In the genomic region with DNA sequence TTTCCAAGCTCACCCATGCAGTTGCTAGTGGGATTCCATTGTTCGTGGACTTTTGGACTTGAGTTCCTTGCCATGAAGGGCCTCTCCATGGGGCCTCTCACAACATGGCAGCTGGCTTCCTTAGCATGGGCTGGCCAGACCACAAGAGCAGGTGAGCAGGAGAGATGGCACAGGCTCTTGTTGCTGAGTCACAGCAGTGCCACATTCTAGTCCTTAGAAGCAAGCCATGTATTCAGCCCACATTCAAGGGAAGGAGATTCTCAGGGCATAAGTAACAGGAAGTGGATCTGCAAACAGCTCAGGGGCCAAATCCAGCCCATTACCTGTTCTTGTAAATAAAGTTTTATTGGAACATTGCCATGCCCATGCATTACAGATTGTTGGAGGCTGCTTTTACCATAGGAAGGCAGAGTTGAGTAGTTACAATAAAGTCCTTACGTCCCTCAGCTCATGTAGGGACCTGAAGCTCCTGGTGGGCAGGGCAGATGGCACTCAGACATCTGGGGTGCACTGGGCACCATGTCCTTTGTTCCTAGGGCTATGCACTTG, we compare ENCODE assay signal across 22 cellular contexts.
DNase-seq lines count a peak whose midpoint lies in the region; ATAC-seq and TF ChIP-seq lines count a peak whose summit lies in the region.
"Had no signal": no experiment of that assay in that cellular context is flagged by ENCODE, and none has a peak within 500 bp of the region (broad histone marks: within the 10 kb centered on the region; RNA-seq: fewer than 3 reads in every experiment).

No MANE protein-coding gene starts in this region.

- peak; percentile 66 for DNase-seq in H4 (ENCODE audit: low spot score)
- DNase-seq in PC-3: peak; percentile 19
- DNase-seq in foreskin keratinocyte: peak; percentile 37 to 65
- DNase-seq in renal cortical epithelial cell (ENCODE audit: low read depth): peak; percentile 10
- no peak for DNase-seq in NCI-H2171 treated with DMSO at 0.1 percent for 48 hours (lab: John Stamatoyannopoulos, UW)
- DNase-seq in central memory CD4-positive, alpha-beta T cell: no peak
- no peak for DNase-seq in Karpas-422
- DNase-seq: Caco-2; CD4-positive, alpha-beta memory T cell; DMS 273 treated with DMSO at 0.1 percent for 48 hours; DMS79 treated with DMSO at 0.1 percent for 48 hours; Kasumi-1; NCI-H1092 treated with DMSO at 0.1 percent for 48 hours; NCI-H1436 treated with DMSO at 0.1 percent for 48 hours; NCI-H1930; NCI-H2227 treated with DMSO at 0.1 percent for 48 hours; NCI-H510A; NCI-H774; NK-92 treated with Interleukin-12 subunit alpha and Interleukin-12 subunit beta, amount 100 ng/mL, for 24 hours had no signal

- H3K9me2 ChIP-seq in PC-3 (replicated peaks; ENCODE audit: low read length): no peaks in the 10 kb centered on the region
- H3K9me2 ChIP-seq in Karpas-422 (replicated peaks; ENCODE audit: insufficient read depth, low read length): no peaks in the 10 kb centered on the region

- no peaks in the 10 kb centered on the region for H3K4me1 ChIP-seq in PC-3 (ENCODE audit: insufficient read depth, low read length)
- no peaks in the 10 kb centered on the region for H3K4me1 ChIP-seq in foreskin keratinocyte
- no peaks in the 10 kb centered on the region for H3K4me1 ChIP-seq in Karpas-422 (ENCODE audit: low read length)
- H3K4me1 ChIP-seq: Caco-2 had no signal

- H3K4me2 ChIP-seq in PC-3 (ENCODE audit: low read length) (no peak overlapping the region), Karpas-422 (ENCODE audit: low read depth, low read length, poor library complexity, severe bottlenecking) (no peak overlapping the region)

- no peak overlapping the region for H3K27ac ChIP-seq in PC-3 (ENCODE audit: low read length)
- no peak overlapping the region for H3K27ac ChIP-seq in foreskin keratinocyte
- H3K27ac ChIP-seq in Karpas-422 (ENCODE audit: low read length): no peak overlapping the region

- H3K9me3 ChIP-seq in PC-3 (ENCODE audit: low read length): no peaks in the 10 kb centered on the region
- H3K9me3 ChIP-seq in Karpas-422 (ENCODE audit: low read length): no peaks in the 10 kb centered on the region
- H3K9me3 ChIP-seq: Caco-2 had no signal

- H3K36me3 ChIP-seq in PC-3 (ENCODE audit: low read depth, low read length) (no peaks in the 10 kb centered on the region), Karpas-422 (ENCODE audit: insufficient read depth, low read length) (no peaks in the 10 kb centered on the region)

- H3K27me3 ChIP-seq in PC-3 (ENCODE audit: low read length) (no peaks in the 10 kb centered on the region), foreskin keratinocyte (peaks cover 4% of the 10 kb centered on the region), Karpas-422 (ENCODE audit: low read length) (no peaks in the 10 kb centered on the region)

- BruUV-seq in PC-3 (replicated peaks; lab: Mats Ljungman, UMichigan): no TSS peak

- H4K20me1 ChIP-seq in PC-3 (ENCODE audit: low read length) (no peaks in the 10 kb centered on the region), Karpas-422 (ENCODE audit: insufficient read depth, low read depth, low read length) (no peaks in the 10 kb centered on the region)

- H3K79me2 ChIP-seq in PC-3 (ENCODE audit: low read length): no peaks in the 10 kb centered on the region
- H3K79me2 ChIP-seq in Karpas-422 (ENCODE audit: low read length): no peaks in the 10 kb centered on the region

- intact Hi-C loops in PC-3 (cut with micrococcal nuclease): no loop called here

- POLR2A ChIA-PET in PC-3 (lab: Charles Lee; ENCODE audit: unreplicated experiment): no interaction called here

- no peaks in the 10 kb centered on the region for H3F3A ChIP-seq in PC-3 (ENCODE audit: low read length, unreplicated experiment)

- H3K4me3 ChIP-seq in PC-3 (ENCODE audit: low read length) (no peak overlapping the region), Karpas-422 (ENCODE audit: low read length) (no peak overlapping the region)
- H3K4me3 ChIP-seq: GM12878 had no signal

- H3K9ac ChIP-seq in PC-3 (ENCODE audit: low read length) (no peak overlapping the region), Karpas-422 (ENCODE audit: low read length) (no peak overlapping the region)

- no peak for ATAC-seq in PC-3
- peak; percentile 36 for ATAC-seq in foreskin keratinocyte
- ATAC-seq in HG02870 (IDR thresholded peaks at IDR 0.05; ENCODE audit: unreplicated experiment): no peak
- ATAC-seq: GM12878, Panc1 had no signal

- CTCF ChIA-PET in PC-3 (lab: Charles Lee): no interaction called here

- TF ChIP-seq CTCF in PC-3 (conservative IDR thresholded peaks at IDR 0.05; ENCODE audit: low read depth, low read length) (no peak), foreskin keratinocyte (conservative IDR thresholded peaks at IDR 0.05) (no peak)

- no peak overlapping the region for H2AFZ ChIP-seq in PC-3 (ENCODE audit: low read length)
- no peak overlapping the region for H2AFZ ChIP-seq in Karpas-422 (ENCODE audit: low read length)

Comparison
In these comparisons a context has a peak if more than half of its experiments do, and no peak if none do; other contexts are left out.
1. DNase-seq: peak in H4 (single experiment), PC-3 (single experiment), foreskin keratinocyte (2 of 2) and renal cortical epithelial cell (single experiment); none in NCI-H2171 treated with DMSO at 0.1 percent for 48 hours (single experiment), central memory CD4-positive, alpha-beta T cell (single experiment) and Karpas-422 (single experiment).